In the genomic region with DNA sequence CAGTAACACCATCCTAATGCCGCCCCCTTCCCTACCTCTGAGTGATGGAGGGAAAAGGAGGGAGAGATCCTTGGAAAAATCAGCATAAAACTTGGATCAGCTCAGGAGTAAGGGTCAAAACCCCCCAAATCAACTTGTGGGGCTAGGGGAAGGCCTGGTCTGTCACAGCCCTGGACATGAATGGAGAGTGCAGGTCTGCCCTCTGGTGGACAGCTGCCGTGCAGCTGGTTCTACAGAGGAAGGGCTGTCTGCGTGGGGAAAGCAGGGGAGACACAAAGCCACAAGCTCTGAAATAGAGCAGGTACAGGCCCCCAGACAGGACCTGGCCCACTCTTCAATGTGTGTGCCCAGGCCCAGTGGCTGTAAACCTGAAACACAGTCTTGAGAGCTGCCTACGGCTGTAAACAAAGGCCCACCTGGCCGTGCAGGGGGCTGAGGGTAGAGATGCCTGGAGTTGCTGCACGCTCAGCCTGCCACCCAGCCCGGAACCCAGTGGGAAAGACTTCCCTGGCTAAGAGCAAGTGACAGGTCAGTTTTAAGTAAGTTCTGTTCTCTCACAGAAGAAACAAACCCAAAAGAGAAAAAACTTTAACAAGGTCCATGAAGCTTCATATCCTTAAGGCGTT, we compare ENCODE assay signal across 8 cellular contexts. TPM values are rescaled to one million over a fixed set of nuclear protein-coding genes. Genes with fewer than 3 reads are reported as not detected.
DNase-seq lines count a peak whose midpoint lies in the region; ATAC-seq and TF ChIP-seq lines count a peak whose summit lies in the region.

No MANE protein-coding gene starts in this region.

- peak overlapping the region; percentile 9 for H3K27ac Mint-ChIP-seq in activated CD4-positive, alpha-beta T cell treated with anti-CD3 and anti-CD28 coated beads, Interleukin-2, amount 10 ng/mL, durations not matched to agents 24 days and 14 days
- no peak overlapping the region for H3K27ac Mint-ChIP-seq in mesothelial cell of epicardium
- no peak overlapping the region for H3K27ac Mint-ChIP-seq in stimulated activated naive B cell treated with anti-CD40 and anti-IgM and Interleukin-4, amounts not matched to agents 10 μg/mL and 1 μg/mL and 100 μg/mL, for 72 hours

- DNase-seq in NCI-H1417 (lab: John Stamatoyannopoulos, UW) (peak in 2 of 3 experiments; percentile 48 to 73), NCI-H1417 treated with DMSO at 0.1 percent for 48 hours (lab: John Stamatoyannopoulos, UW) (no peak), NB4 (ENCODE audit: low read depth) (peak; percentile 72), dorsolateral prefrontal cortex (peak in 8 of 10 donors; percentile 62 to 78 (median 68)), mesothelial cell of epicardium (ENCODE audit: low spot score in 2 of 2, unreplicated experiment in 2 of 2) (peak in 1 of 2 experiments; percentile 64)
- peak; percentile 89 for DNase-seq in activated CD4-positive, alpha-beta T cell treated with anti-CD3 and anti-CD28 coated beads, Interleukin-2, amount 10 ng/mL, durations not matched to agents 24 days and 14 days
- peak; percentile 56 for DNase-seq in stimulated activated naive B cell treated with anti-CD40 and anti-IgM and Interleukin-4, amounts not matched to agents 10 μg/mL and 1 μg/mL and 100 μg/mL, for 72 hours

- H3K4me3 ChIP-seq in NB4 (ENCODE audit: low read depth, low read length), result no peak overlapping the region
- H3K4me3 ChIP-seq in dorsolateral prefrontal cortex, result no peak overlapping the region

- intact Hi-C loops in activated CD4-positive, alpha-beta T cell treated with anti-CD3 and anti-CD28 coated beads, Interleukin-2, amount 10 ng/mL, durations not matched to agents 24 days and 14 days (cut with micrococcal nuclease), result loop anchor here (1.0 kb wide), 1 partner anchor 259 kb away; no protein-coding TSS in a partner anchor
- intact Hi-C loops in dorsolateral prefrontal cortex (cut with DNase I), result loop anchor here in 1 of 2 donors (1.0 kb wide), 1 partner anchor 260 kb away; no protein-coding TSS in a partner anchor

- H3K36me3 Mint-ChIP-seq in activated CD4-positive, alpha-beta T cell treated with anti-CD3 and anti-CD28 coated beads, Interleukin-2, amount 10 ng/mL, durations not matched to agents 24 days and 14 days (ENCODE audit: low read depth), result peaks cover 63% of the 10 kb centered on the region
- H3K36me3 Mint-ChIP-seq in mesothelial cell of epicardium, result peaks cover 13% of the 10 kb centered on the region
- H3K36me3 Mint-ChIP-seq in stimulated activated naive B cell treated with anti-CD40 and anti-IgM and Interleukin-4, amounts not matched to agents 10 μg/mL and 1 μg/mL and 100 μg/mL, for 72 hours, result peaks cover 39 to 68% of the 10 kb centered on the region in 2 donors

- no peaks in the 10 kb centered on the region for H3K9me3 Mint-ChIP-seq in activated CD4-positive, alpha-beta T cell treated with anti-CD3 and anti-CD28 coated beads, Interleukin-2, amount 10 ng/mL, durations not matched to agents 24 days and 14 days
- no peaks in the 10 kb centered on the region for H3K9me3 Mint-ChIP-seq in mesothelial cell of epicardium
- no peaks in the 10 kb centered on the region for H3K9me3 Mint-ChIP-seq in stimulated activated naive B cell treated with anti-CD40 and anti-IgM and Interleukin-4, amounts not matched to agents 10 μg/mL and 1 μg/mL and 100 μg/mL, for 72 hours

- peak overlapping the region in 6 of 59 donors; percentile 5 to 58 (median 34) for H3K27ac ChIP-seq in dorsolateral prefrontal cortex

- ATAC-seq in stimulated activated naive B cell treated with anti-CD40 and anti-IgM and Interleukin-4, amounts not matched to agents 10 μg/mL and 1 μg/mL and 100 μg/mL, for 72 hours (replicated peaks), result peak; percentile 35 to 37
- ATAC-seq in GM18858 (IDR thresholded peaks at IDR 0.05; ENCODE audit: unreplicated experiment), result no peak

- no peaks in the 10 kb centered on the region for H3K27me3 ChIP-seq in dorsolateral prefrontal cortex

- H3K4me3 Mint-ChIP-seq in activated CD4-positive, alpha-beta T cell treated with anti-CD3 and anti-CD28 coated beads, Interleukin-2, amount 10 ng/mL, durations not matched to agents 24 days and 14 days, result no peak overlapping the region
- H3K4me3 Mint-ChIP-seq in mesothelial cell of epicardium, result no peak overlapping the region
- peak overlapping the region in 1 of 2 donors; percentile 5 for H3K4me3 Mint-ChIP-seq in stimulated activated naive B cell treated with anti-CD40 and anti-IgM and Interleukin-4, amounts not matched to agents 10 μg/mL and 1 μg/mL and 100 μg/mL, for 72 hours

- TF ChIP-seq CTCF in NB4 (IDR thresholded peaks at IDR 0.05; ENCODE audit: low read depth, low read length) (peak; percentile 99), dorsolateral prefrontal cortex (IDR thresholded peaks at IDR 0.05 in 54 of 56, conservative IDR thresholded peaks at IDR 0.05 in 2 of 56; ENCODE audit: low read depth in 1 of 56, partially characterized antibody in 56 of 56) (peak; percentile 49 to 89 (median 81)), mesothelial cell of epicardium (IDR thresholded peaks at IDR 0.05; ENCODE audit: unreplicated experiment) (peak; percentile 63)

- no peaks in the 10 kb centered on the region for H3K4me1 Mint-ChIP-seq in activated CD4-positive, alpha-beta T cell treated with anti-CD3 and anti-CD28 coated beads, Interleukin-2, amount 10 ng/mL, durations not matched to agents 24 days and 14 days
- H3K4me1 Mint-ChIP-seq in mesothelial cell of epicardium, result peaks cover 2% of the 10 kb centered on the region
- H3K4me1 Mint-ChIP-seq in stimulated activated naive B cell treated with anti-CD40 and anti-IgM and Interleukin-4, amounts not matched to agents 10 μg/mL and 1 μg/mL and 100 μg/mL, for 72 hours, result peaks cover 47 to 58% of the 10 kb centered on the region in 2 donors

- no peaks in the 10 kb centered on the region for H3K27me3 Mint-ChIP-seq in activated CD4-positive, alpha-beta T cell treated with anti-CD3 and anti-CD28 coated beads, Interleukin-2, amount 10 ng/mL, durations not matched to agents 24 days and 14 days
- no peaks in the 10 kb centered on the region for H3K27me3 Mint-ChIP-seq in mesothelial cell of epicardium (ENCODE audit: low read depth)
- no peaks in the 10 kb centered on the region for H3K27me3 Mint-ChIP-seq in stimulated activated naive B cell treated with anti-CD40 and anti-IgM and Interleukin-4, amounts not matched to agents 10 μg/mL and 1 μg/mL and 100 μg/mL, for 72 hours

- no peak for TF ChIP-seq POLR2A in NB4 (IDR thresholded peaks at IDR 0.05; ENCODE audit: extremely low read depth, insufficient read length)

RNA-seq across cellular contexts. Expression of gene CLK3, which starts 16.4 kb away (rescaled TPM):
- total RNA-seq in activated CD4-positive, alpha-beta T cell treated with anti-CD3 and anti-CD28 coated beads, Interleukin-2, amount 10 ng/mL, durations not matched to agents 24 days and 14 days, result 112 and 113 TPM in 2 replicates
- total RNA-seq in dorsolateral prefrontal cortex, result 10 to 100 TPM; 41.9 to 96.5 (median 63.3) TPM
- total RNA-seq in mesothelial cell of epicardium, result 80.1 to 83.0 TPM (median 80.9 TPM) in 3 replicates
